ENCODE assay signal across 8 cellular contexts in genomic region chr6:44387346-44388134, GRCh38. TPM values are rescaled to one million over a fixed set of nuclear protein-coding genes. Genes with fewer than 3 reads are reported as not detected.
DNase-seq lines count a peak whose midpoint lies in the region; ATAC-seq and TF ChIP-seq lines count a peak whose summit lies in the region.

TSS of gene CDC5L (plus strand) at chr6:44387706. CDS start at chr6:44387824, 118 bp downstream.

- H3K27ac Mint-ChIP-seq in CD4-positive, alpha-beta memory T cell: peak within 1 kb of the TSS; percentile 95 to 99 (median 98)

- H3K4me3 Mint-ChIP-seq in CD4-positive, alpha-beta memory T cell: peak within 1 kb of the TSS; percentile 93 to 99 (median 97)

- no peaks in the 10 kb centered on the region for H3K27me3 ChIP-seq in CD4-positive, alpha-beta memory T cell (ENCODE audit: insufficient read depth, low read length)
- H3K27me3 ChIP-seq in lower lobe of right lung (ENCODE audit: low read depth): no peaks in the 10 kb centered on the region

- no peaks in the 10 kb centered on the region for H3K9me3 Mint-ChIP-seq in CD4-positive, alpha-beta memory T cell

- no peaks in the 10 kb centered on the region for H3K9me3 ChIP-seq in CD4-positive, alpha-beta memory T cell (ENCODE audit: control insufficient read depth in 1 of 2, low read length in 2 of 2)
- no peaks in the 10 kb centered on the region for H3K9me3 ChIP-seq in lower lobe of right lung

- H3K36me3 Mint-ChIP-seq in CD4-positive, alpha-beta memory T cell: peaks cover 8 to 32% of the 10 kb centered on the region in 2 donors

- peak within 1 kb of the TSS; percentile 91 to 93 for H3K4me3 ChIP-seq in CD4-positive, alpha-beta memory T cell (ENCODE audit: low read length in 2 of 2)
- H3K4me3 ChIP-seq in lower lobe of right lung: peak within 1 kb of the TSS; percentile 87

- POLR2A ChIA-PET in CD4-positive, alpha-beta memory T cell (lab: Charles Lee; ENCODE audit: partially characterized antibody): interaction anchor here (0.7 to 2.2 kb wide), 9 partner anchors 17 to 163 kb away, joined by 3 to 9 read pairs (median 5); partner anchors contain the start of genes AARS2, HSP90AB1 and SLC35B2

- no peak for TF ChIP-seq CTCF in lower lobe of right lung (IDR thresholded peaks at IDR 0.05)

- peaks cover 31 to 43% (median 38%) of the 10 kb centered on the region in 4 donors for H3K4me1 Mint-ChIP-seq in CD4-positive, alpha-beta memory T cell

- ATAC-seq in GM19463 (IDR thresholded peaks at IDR 0.05; ENCODE audit: unreplicated experiment): peak; percentile 87
- ATAC-seq in lower lobe of right lung: peak; percentile 93 to 94

- H3K27ac ChIP-seq in CD4-positive, alpha-beta memory T cell (ENCODE audit: low read depth, low read length): peak within 1 kb of the TSS; percentile 89
- peak within 1 kb of the TSS; percentile 90 for H3K27ac ChIP-seq in lower lobe of right lung

- intact Hi-C loops in CD4-positive, alpha-beta memory T cell (cut with micrococcal nuclease): loop anchor here (1.0 to 2.0 kb wide), 3 partner anchors 74 to 261 kb away; partner anchors contain the start of gene AARS2
- intact Hi-C loops in lower lobe of right lung (cut with DNase I): no loop called here

- peaks cover 6% of the 10 kb centered on the region for H3K36me3 ChIP-seq in CD4-positive, alpha-beta memory T cell (ENCODE audit: insufficient read depth, low read length)
- H3K36me3 ChIP-seq in lower lobe of right lung: peaks cover 12% of the 10 kb centered on the region

- H3K4me1 ChIP-seq in CD4-positive, alpha-beta memory T cell (ENCODE audit: insufficient read depth, low read length): peaks cover 30% of the 10 kb centered on the region
- H3K4me1 ChIP-seq in lower lobe of right lung: peaks cover 22% of the 10 kb centered on the region

- DNase-seq in CD4-positive, alpha-beta memory T cell: peak; percentile 95 to 97 (median 96)
- DNase-seq in HS-27A (ENCODE audit: low read depth): peak; percentile 99
- DNase-seq in NK-92 (lab: John Stamatoyannopoulos, UW; ENCODE audit: unreplicated experiment): peak; percentile 66
- peak; percentile 75 to 81 for DNase-seq in activated CD8-positive, alpha-beta memory T cell treated with anti-CD3 and anti-CD28 coated beads for 1 hour (ENCODE audit: extremely low read depth in 1 of 2, low read depth in 1 of 2)
- peak; percentile 85 for DNase-seq in effector CD4-positive, alpha-beta T cell
- DNase-seq in lower lobe of right lung: peak; percentile 94
- DNase-seq in stimulated activated CD4-positive, alpha-beta T cell treated with anti-CD3 and anti-CD28 coated beads, TNF-alpha, amount 100 ng/mL, for 24 hours (ENCODE audit: low read depth in 3 of 3): peak; percentile 84 to 91 (median 91)

- CTCF ChIA-PET in CD4-positive, alpha-beta memory T cell (lab: Charles Lee; ENCODE audit: partially characterized antibody): interaction anchor here (0.8 to 1.2 kb wide), 4 partner anchors 42 to 123 kb away, joined by 3 to 5 read pairs (median 3); no protein-coding TSS in a partner anchor

- H3K27me3 Mint-ChIP-seq in CD4-positive, alpha-beta memory T cell: no peaks in the 10 kb centered on the region

RNA-seq across cellular contexts. Expression of gene CDC5L, which starts in this region (rescaled TPM):
- total RNA-seq in CD4-positive, alpha-beta memory T cell: 10 to 100 TPM; 20.9 to 22.4 TPM
- 10 to 100 TPM in 1 of 2 donors, 1 to 10 TPM in 1; 9.8 to 17.7 TPM for polyA plus RNA-seq in CD4-positive, alpha-beta memory T cell
- 18.3 TPM for total RNA-seq in lower lobe of right lung

Comparison
In these comparisons a context has a peak if more than half of its experiments do, and no peak if none do; other contexts are left out.
1. Peak in every context shown above with its lines: DNase-seq, ATAC-seq, H3K4me3 ChIP-seq and H3K27ac ChIP-seq.